In the genomic region with DNA sequence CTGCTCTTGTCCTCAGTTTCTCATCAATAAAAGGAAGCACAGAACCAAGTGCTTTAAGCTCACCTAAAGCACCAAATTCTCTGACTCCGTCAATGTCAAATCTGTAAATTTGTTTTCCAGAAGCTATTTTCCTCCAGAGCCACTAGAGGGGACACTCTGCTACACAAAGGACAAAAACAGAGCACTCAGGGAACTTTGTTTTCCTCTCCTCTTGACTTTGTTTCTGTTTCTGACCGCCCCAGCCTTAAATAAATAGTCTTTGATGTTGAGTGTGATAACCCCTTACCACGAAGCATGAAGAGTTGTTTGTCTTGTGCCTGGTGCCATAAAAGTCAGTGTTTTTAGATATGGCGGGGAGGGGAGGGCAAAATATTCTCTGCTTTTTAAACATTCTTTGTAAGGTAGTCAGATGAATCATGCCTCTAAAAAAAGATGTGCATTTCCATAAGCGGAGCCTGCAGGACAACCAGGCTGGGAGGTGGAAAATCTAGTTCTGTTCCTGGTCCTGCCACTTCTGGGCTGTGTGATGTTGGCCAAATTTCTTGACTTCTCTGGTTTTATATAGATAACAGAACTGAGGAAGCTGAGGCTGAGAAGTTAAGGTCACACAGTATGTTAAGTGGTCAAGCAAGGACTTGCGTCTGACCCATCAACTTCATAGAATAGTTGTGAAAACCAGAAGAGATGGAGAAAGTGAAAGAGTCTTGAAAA, we compare ENCODE assay signal across 1 cellular context.
TF ChIP-seq lines count a peak whose summit lies in the region.

No MANE protein-coding gene starts in this region.

TF ChIP-seq in HepG2, 621 proteins besides CTCF, POLR2A, EP300 and RAD21 (continued from another document and continues in another):
- TF ChIP-seq GMEB1 (CRISPR knock-in tag; IDR thresholded peaks at IDR 0.05; ENCODE audit: borderline replicate concordance) (peak; percentile 45; the same call in 1 of the 2 replicates), MIXL1 (CRISPR knock-in tag; IDR thresholded peaks at IDR 0.05) (peak; percentile 51; the same call in 1 of the 2 replicates), FOXA3 (CRISPR knock-in tag; IDR thresholded peaks at IDR 0.05) (peak; percentile 93), NFATC3 (CRISPR knock-in tag; IDR thresholded peaks at IDR 0.05) (no peak), ARNT2 (CRISPR knock-in tag; IDR thresholded peaks at IDR 0.05; ENCODE audit: low read depth) (peak; percentile 49), YEATS4 (CRISPR knock-in tag; IDR thresholded peaks at IDR 0.05; ENCODE audit: borderline replicate concordance) (0 out of 2 replicates have a peak, but pooled peaks have one; percentile 57), ZNF546 (CRISPR knock-in tag; conservative IDR thresholded peaks at IDR 0.05) (no peak), HOMEZ (CRISPR knock-in tag; IDR thresholded peaks at IDR 0.05; ENCODE audit: low read depth) (peak; percentile 82), HDAC1 (CRISPR knock-in tag; IDR thresholded peaks at IDR 0.05) (peak; percentile 69), ARID3A (IDR thresholded peaks at IDR 0.05; ENCODE audit: low read depth, low read length) (peak; percentile 60), MTF1 (CRISPR knock-in tag; IDR thresholded peaks at IDR 0.05) (no peak), ZFP36L2 (CRISPR knock-in tag; IDR thresholded peaks at IDR 0.05) (no peak), ZFP1 (CRISPR knock-in tag; IDR thresholded peaks at IDR 0.05) (peak; percentile 86), PITX1 (CRISPR knock-in tag; IDR thresholded peaks at IDR 0.05) (peak; percentile 72; the same call in 1 of the 2 replicates), ATF3 (CRISPR knock-in tag; IDR thresholded peaks at IDR 0.05) (peak; percentile 59; the same call in 1 of the 2 replicates), TBL1XR1 (IDR thresholded peaks at IDR 0.05; ENCODE audit: borderline replicate concordance, low read length, partially characterized antibody) (peak; percentile 49), TOE1 (CRISPR knock-in tag; IDR thresholded peaks at IDR 0.05) (0 out of 2 replicates have a peak, but pooled peaks have one; percentile 26), GATAD2A (CRISPR knock-in tag; IDR thresholded peaks at IDR 0.05) (peak; percentile 89), ZNF232 (CRISPR knock-in tag; IDR thresholded peaks at IDR 0.05; ENCODE audit: borderline replicate concordance) (no peak), YY1 (IDR thresholded peaks at IDR 0.05; ENCODE audit: insufficient read depth, insufficient replicate concordance, low read depth, low read length) (peak; percentile 52), ZMYM2 (CRISPR knock-in tag; IDR thresholded peaks at IDR 0.05) (peak; percentile 99), RERE (CRISPR knock-in tag; IDR thresholded peaks at IDR 0.05; ENCODE audit: low read depth) (peak; percentile 93), NFIC (IDR thresholded peaks at IDR 0.05; ENCODE audit: low read length) (peak; percentile 81), ZNF800 (CRISPR knock-in tag; IDR thresholded peaks at IDR 0.05) (no peak), KDM3A (CRISPR knock-in tag; IDR thresholded peaks at IDR 0.05; ENCODE audit: low read depth) (0 out of 2 replicates have a peak, but pooled peaks have one; percentile 50), CHD4 (IDR thresholded peaks at IDR 0.05; ENCODE audit: borderline replicate concordance, low read length) (peak; percentile 96), LCORL (IDR thresholded peaks at IDR 0.05) (peak; percentile 57; the same call in 1 of the 2 replicates), LCORL (CRISPR knock-in tag; IDR thresholded peaks at IDR 0.05) (peak; percentile 84; the same call in 1 of the 2 replicates), ERF (CRISPR knock-in tag; IDR thresholded peaks at IDR 0.05) (peak; percentile 54; the same call in 1 of the 2 replicates), MAX (IDR thresholded peaks at IDR 0.05) (peak; percentile 72), TFE3 (CRISPR knock-in tag; IDR thresholded peaks at IDR 0.05) (peak; percentile 64; the same call in 1 of the 2 replicates), ZNF468 (CRISPR knock-in tag; IDR thresholded peaks at IDR 0.05) (no peak)
- TF ChIP-seq, protein P1, sequence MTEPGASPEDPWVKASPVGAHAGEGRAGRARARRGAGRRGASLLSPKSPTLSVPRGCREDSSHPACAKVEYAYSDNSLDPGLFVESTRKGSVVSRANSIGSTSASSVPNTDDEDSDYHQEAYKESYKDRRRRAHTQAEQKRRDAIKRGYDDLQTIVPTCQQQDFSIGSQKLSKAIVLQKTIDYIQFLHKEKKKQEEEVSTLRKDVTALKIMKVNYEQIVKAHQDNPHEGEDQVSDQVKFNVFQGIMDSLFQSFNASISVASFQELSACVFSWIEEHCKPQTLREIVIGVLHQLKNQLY (CRISPR knock-in tag; IDR thresholded peaks at IDR 0.05) = peak; percentile 54; the same call in 1 of the 2 replicates
- TF ChIP-seq, protein P2, sequence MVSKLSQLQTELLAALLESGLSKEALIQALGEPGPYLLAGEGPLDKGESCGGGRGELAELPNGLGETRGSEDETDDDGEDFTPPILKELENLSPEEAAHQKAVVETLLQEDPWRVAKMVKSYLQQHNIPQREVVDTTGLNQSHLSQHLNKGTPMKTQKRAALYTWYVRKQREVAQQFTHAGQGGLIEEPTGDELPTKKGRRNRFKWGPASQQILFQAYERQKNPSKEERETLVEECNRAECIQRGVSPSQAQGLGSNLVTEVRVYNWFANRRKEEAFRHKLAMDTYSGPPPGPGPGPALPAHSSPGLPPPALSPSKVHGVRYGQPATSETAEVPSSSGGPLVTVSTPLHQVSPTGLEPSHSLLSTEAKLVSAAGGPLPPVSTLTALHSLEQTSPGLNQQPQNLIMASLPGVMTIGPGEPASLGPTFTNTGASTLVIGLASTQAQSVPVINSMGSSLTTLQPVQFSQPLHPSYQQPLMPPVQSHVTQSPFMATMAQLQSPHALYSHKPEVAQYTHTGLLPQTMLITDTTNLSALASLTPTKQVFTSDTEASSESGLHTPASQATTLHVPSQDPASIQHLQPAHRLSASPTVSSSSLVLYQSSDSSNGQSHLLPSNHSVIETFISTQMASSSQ (IDR thresholded peaks at IDR 0.05; ENCODE audit: low read depth) = no peak
- TF ChIP-seq, protein P2 (CRISPR knock-in tag; IDR thresholded peaks at IDR 0.05; ENCODE audit: borderline replicate concordance) = peak; percentile 77; the same call in 1 of the 2 replicates
